In genomic region chr3:43014216-43014615, GRCh38 we compare ENCODE assay signal across 13 cellular contexts. TPM values are rescaled to one million over a fixed set of nuclear protein-coding genes. Genes with fewer than 3 reads are reported as not detected.
DNase-seq lines count a peak whose midpoint lies in the region; ATAC-seq and TF ChIP-seq lines count a peak whose summit lies in the region.
"Had no signal": no experiment of that assay in that cellular context is flagged by ENCODE, and none has a peak within 500 bp of the region (broad histone marks: within the 10 kb centered on the region; RNA-seq: fewer than 3 reads in every experiment).

No MANE protein-coding gene starts in this region.

- no peak for TF ChIP-seq CTCF in CD8-positive, alpha-beta T cell (IDR thresholded peaks at IDR 0.05)

- H3K4me3 ChIP-seq in BLaER1 (peak overlapping the region; percentile 9), HAP-1 (no peak overlapping the region)
- H3K4me3 ChIP-seq in CD8-positive, alpha-beta T cell (ENCODE audit: low read depth, low read length) = no peak overlapping the region
- H3K4me3 ChIP-seq in naive thymus-derived CD4-positive, alpha-beta T cell (ENCODE audit: low read length) = no peak overlapping the region
- H3K4me3 ChIP-seq: SJCRH30 had no signal

- peaks cover 60% of the 10 kb centered on the region for H3K9me3 ChIP-seq in BLaER1
- H3K9me3 ChIP-seq in CD8-positive, alpha-beta T cell (ENCODE audit: low read length) = peaks cover 54% of the 10 kb centered on the region
- peaks cover 39 to 61% (median 54%) of the 10 kb centered on the region in 3 experiments for H3K9me3 ChIP-seq in naive thymus-derived CD4-positive, alpha-beta T cell (ENCODE audit: control insufficient read depth in 2 of 3, low read length in 3 of 3)
- no peaks in the 10 kb centered on the region for H3K9me3 ChIP-seq in HAP-1
- H3K9me3 ChIP-seq: SJCRH30 had no signal

- peaks cover 6% of the 10 kb centered on the region for H3K4me1 Mint-ChIP-seq in CD8-positive, alpha-beta T cell (ENCODE audit: low read depth)
- peaks cover 0 to 10% (median 7%) of the 10 kb centered on the region in 7 donors for H3K4me1 Mint-ChIP-seq in naive thymus-derived CD4-positive, alpha-beta T cell
- H3K4me1 Mint-ChIP-seq in T-helper 2 cell treated with Interferon-gamma antibody and Interleukin-4, amounts not matched to agents 5 μg/mL and 100 μg/mL, for 36 hours (ENCODE audit: low read depth) = no peaks in the 10 kb centered on the region
- H3K4me1 Mint-ChIP-seq in activated CD4-positive, alpha-beta memory T cell treated with anti-CD3 and anti-CD28 coated beads for 36 hours (ENCODE audit: low read depth) = peaks cover 4% of the 10 kb centered on the region

- H4K20me1 ChIP-seq in BLaER1 = no peaks in the 10 kb centered on the region

- intact Hi-C loops in CD8-positive, alpha-beta T cell (cut with DNase I, micrococcal nuclease) = no loop called here
- intact Hi-C loops in naive thymus-derived CD4-positive, alpha-beta T cell (cut with micrococcal nuclease) = no loop called here
- intact Hi-C loops in activated CD4-positive, alpha-beta memory T cell treated with anti-CD3 and anti-CD28 coated beads for 36 hours (cut with micrococcal nuclease) = no loop called here

- peaks cover 2% of the 10 kb centered on the region for H3K36me3 Mint-ChIP-seq in CD8-positive, alpha-beta T cell
- H3K36me3 Mint-ChIP-seq in naive thymus-derived CD4-positive, alpha-beta T cell = peaks cover 0 to 6% (median 0%) of the 10 kb centered on the region in 5 donors
- H3K36me3 Mint-ChIP-seq in T-helper 2 cell treated with Interferon-gamma antibody and Interleukin-4, amounts not matched to agents 5 μg/mL and 100 μg/mL, for 36 hours (ENCODE audit: low read depth) = no peaks in the 10 kb centered on the region
- no peaks in the 10 kb centered on the region for H3K36me3 Mint-ChIP-seq in activated CD4-positive, alpha-beta memory T cell treated with anti-CD3 and anti-CD28 coated beads for 36 hours

- H3K27ac ChIP-seq in BLaER1 = peak overlapping the region; percentile 66
- H3K27ac ChIP-seq in CD8-positive, alpha-beta T cell (ENCODE audit: low read depth, low read length) = peak overlapping the region; percentile 63
- H3K27ac ChIP-seq in naive thymus-derived CD4-positive, alpha-beta T cell (ENCODE audit: low read depth, low read length) = peak overlapping the region; percentile 58
- H3K27ac ChIP-seq: SJCRH30 had no signal

- no peak overlapping the region for H3K27ac Mint-ChIP-seq in CD8-positive, alpha-beta T cell
- no peak overlapping the region for H3K27ac Mint-ChIP-seq in naive thymus-derived CD4-positive, alpha-beta T cell
- H3K27ac Mint-ChIP-seq in T-helper 2 cell treated with Interferon-gamma antibody and Interleukin-4, amounts not matched to agents 5 μg/mL and 100 μg/mL, for 36 hours = no peak overlapping the region
- no peak overlapping the region for H3K27ac Mint-ChIP-seq in activated CD4-positive, alpha-beta memory T cell treated with anti-CD3 and anti-CD28 coated beads for 36 hours

- DNase-seq in CD8-positive, alpha-beta T cell = peak in 1 of 7 experiments; percentile 37
- DNase-seq in MV-4-11 (lab: John Stamatoyannopoulos, UW) (peak; percentile 10), HAP-1 (ENCODE audit: low spot score in 2 of 2) (no peak), amniotic stem cell (lab: John Stamatoyannopoulos, UW) (no peak)
- no peak for DNase-seq in naive thymus-derived CD4-positive, alpha-beta T cell
- no peak for DNase-seq in T-helper 2 cell treated with Interferon-gamma antibody and Interleukin-4, amounts not matched to agents 5 μg/mL and 100 μg/mL, for 36 hours (ENCODE audit: low spot score)
- DNase-seq in activated CD4-positive, alpha-beta memory T cell treated with anti-CD3 and anti-CD28 coated beads for 36 hours = no peak
- DNase-seq: NCI-H1417 treated with DMSO at 0.1 percent for 48 hours, NCI-H1930, NCI-H446 treated with DMSO at 0.1 percent for 48 hours, RPMI8226, SJCRH30 had no signal

- H3K27me3 ChIP-seq in BLaER1 (no peaks in the 10 kb centered on the region), HAP-1 (ENCODE audit: low read depth) (no peaks in the 10 kb centered on the region)
- H3K27me3 ChIP-seq in CD8-positive, alpha-beta T cell (ENCODE audit: insufficient read depth, low read length) = no peaks in the 10 kb centered on the region
- no peaks in the 10 kb centered on the region for H3K27me3 ChIP-seq in naive thymus-derived CD4-positive, alpha-beta T cell (ENCODE audit: control insufficient read depth in 2 of 2, insufficient read depth in 2 of 2, low read length in 2 of 2)
- H3K27me3 ChIP-seq: SJCRH30 had no signal

- H3K4me2 ChIP-seq in BLaER1 = no peak overlapping the region

- no peaks in the 10 kb centered on the region for H3K9me3 Mint-ChIP-seq in CD8-positive, alpha-beta T cell
- peaks cover 0 to 5% (median 0%) of the 10 kb centered on the region in 11 donors for H3K9me3 Mint-ChIP-seq in naive thymus-derived CD4-positive, alpha-beta T cell
- peaks cover 6% of the 10 kb centered on the region for H3K9me3 Mint-ChIP-seq in T-helper 2 cell treated with Interferon-gamma antibody and Interleukin-4, amounts not matched to agents 5 μg/mL and 100 μg/mL, for 36 hours
- H3K9me3 Mint-ChIP-seq in activated CD4-positive, alpha-beta memory T cell treated with anti-CD3 and anti-CD28 coated beads for 36 hours = peaks cover 3% of the 10 kb centered on the region

- no peak overlapping the region for H3K9ac ChIP-seq in BLaER1

- ATAC-seq in CD8-positive, alpha-beta T cell = no peak
- ATAC-seq in naive thymus-derived CD4-positive, alpha-beta T cell = no peak

- in situ Hi-C loops in HAP-1 (cut with MboI; ENCODE audit: low sequenced_read_pairs) = no loop called here

- no peaks in the 10 kb centered on the region for H3K36me3 ChIP-seq in BLaER1
- H3K36me3 ChIP-seq in CD8-positive, alpha-beta T cell (ENCODE audit: insufficient read depth, low read length) = no peaks in the 10 kb centered on the region
- H3K36me3 ChIP-seq in naive thymus-derived CD4-positive, alpha-beta T cell (ENCODE audit: control insufficient read depth in 2 of 3, insufficient read depth in 3 of 3, low read length in 3 of 3) = no peaks in the 10 kb centered on the region
- no peaks in the 10 kb centered on the region for H3K36me3 ChIP-seq in HAP-1 (replicated peaks)
- H3K36me3 ChIP-seq: SJCRH30 had no signal

- CTCF ChIA-PET in CD8-positive, alpha-beta T cell (lab: Charles Lee) = no interaction called here
- CTCF ChIA-PET in naive thymus-derived CD4-positive, alpha-beta T cell (lab: Charles Lee) = no interaction called here
- CTCF ChIA-PET in activated CD4-positive, alpha-beta memory T cell treated with anti-CD3 and anti-CD28 coated beads for 36 hours (lab: Charles Lee) = no interaction called here

- H3K27me3 Mint-ChIP-seq in CD8-positive, alpha-beta T cell (ENCODE audit: low read depth) = no peaks in the 10 kb centered on the region
- H3K27me3 Mint-ChIP-seq in naive thymus-derived CD4-positive, alpha-beta T cell = no peaks in the 10 kb centered on the region
- no peaks in the 10 kb centered on the region for H3K27me3 Mint-ChIP-seq in T-helper 2 cell treated with Interferon-gamma antibody and Interleukin-4, amounts not matched to agents 5 μg/mL and 100 μg/mL, for 36 hours (ENCODE audit: low read depth)
- H3K27me3 Mint-ChIP-seq in activated CD4-positive, alpha-beta memory T cell treated with anti-CD3 and anti-CD28 coated beads for 36 hours = no peaks in the 10 kb centered on the region

- H3K4me3 Mint-ChIP-seq in CD8-positive, alpha-beta T cell = no peak overlapping the region
- no peak overlapping the region for H3K4me3 Mint-ChIP-seq in naive thymus-derived CD4-positive, alpha-beta T cell
- no peak overlapping the region for H3K4me3 Mint-ChIP-seq in T-helper 2 cell treated with Interferon-gamma antibody and Interleukin-4, amounts not matched to agents 5 μg/mL and 100 μg/mL, for 36 hours
- H3K4me3 Mint-ChIP-seq in activated CD4-positive, alpha-beta memory T cell treated with anti-CD3 and anti-CD28 coated beads for 36 hours = no peak overlapping the region

- POLR2A ChIA-PET in CD8-positive, alpha-beta T cell (lab: Charles Lee) = interaction anchor here (0.9 kb wide), 1 partner anchor 10 kb away, joined by 3 read pairs; no protein-coding TSS in a partner anchor
- POLR2A ChIA-PET in naive thymus-derived CD4-positive, alpha-beta T cell (lab: Charles Lee) = interaction anchor here (1.3 kb wide), 1 partner anchor 9 kb away, joined by 7 read pairs; no protein-coding TSS in a partner anchor
- POLR2A ChIA-PET in activated CD4-positive, alpha-beta memory T cell treated with anti-CD3 and anti-CD28 coated beads for 36 hours (lab: Charles Lee) = no interaction called here

- H3K4me1 ChIP-seq in BLaER1 (peaks cover 27% of the 10 kb centered on the region), HAP-1 (no peaks in the 10 kb centered on the region)
- H3K4me1 ChIP-seq in CD8-positive, alpha-beta T cell (ENCODE audit: insufficient read depth, low read length) = peaks cover 27% of the 10 kb centered on the region
- H3K4me1 ChIP-seq in naive thymus-derived CD4-positive, alpha-beta T cell (ENCODE audit: control insufficient read depth in 2 of 2, insufficient read depth in 2 of 2, low read length in 2 of 2) = peaks cover 5 to 39% of the 10 kb centered on the region in 2 donors
- H3K4me1 ChIP-seq: SJCRH30 had no signal

RNA-seq across cellular contexts. Expression of gene GASK1A, which starts 35.1 kb away (rescaled TPM):
- under 1 TPM in 1 of 2 experiments, not detected in 1; 0.19 TPM for total RNA-seq in CD8-positive, alpha-beta T cell
- under 1 TPM in 2 of 5 experiments, not detected in 3; 0.20 to 0.24 TPM for total RNA-seq in naive thymus-derived CD4-positive, alpha-beta T cell
- polyA plus RNA-seq in naive thymus-derived CD4-positive, alpha-beta T cell = under 1 TPM in 1 of 2 donors, not detected in 1; 0.21 TPM
- not detected for total RNA-seq in activated CD4-positive, alpha-beta memory T cell treated with anti-CD3 and anti-CD28 coated beads for 36 hours
- total RNA-seq: SJCRH30 had no signal
